Comparison of ENCODE assay signal across 9 cellular contexts in genomic region chr5:141513021-141513626, GRCh38. TPM values are rescaled to one million over a fixed set of nuclear protein-coding genes. Genes with fewer than 3 reads are reported as not detected.
DNase-seq lines count a peak whose midpoint lies in the region; ATAC-seq, FAIRE-seq and TF ChIP-seq lines count a peak whose summit lies in the region.
"Had no signal": no experiment of that assay in that cellular context is flagged by ENCODE, and none has a peak within 500 bp of the region (broad histone marks: within the 10 kb centered on the region; RNA-seq: fewer than 3 reads in every experiment).

No MANE protein-coding gene starts in this region.

- H3K9me3 Mint-ChIP-seq in WTC11: no peaks in the 10 kb centered on the region
- peaks cover 0 to 3% of the 10 kb centered on the region in 2 donors for H3K9me3 Mint-ChIP-seq in stimulated activated naive B cell treated with anti-CD40 and anti-IgM and Interleukin-4, amounts not matched to agents 10 μg/mL and 1 μg/mL and 100 μg/mL, for 72 hours

- H3K4me1 ChIP-seq in right lobe of liver: peaks cover 0 to 11% (median 0%) of the 10 kb centered on the region in 4 donors

- no peak for DNase-seq in HTR-8/SVneo (ENCODE audit: insufficient read length, low spot score)
- DNase-seq in WTC11 (ENCODE audit: low spot score): peak; percentile 51
- DNase-seq in dermis blood vessel endothelial cell: peak; percentile 49
- peak in 1 of 3 donors; percentile 52 for DNase-seq in right lobe of liver
- no peak for DNase-seq in stimulated activated naive B cell treated with anti-CD40 and anti-IgM and Interleukin-4, amounts not matched to agents 10 μg/mL and 1 μg/mL and 100 μg/mL, for 72 hours
- DNase-seq in GOT3 (lab: John Stamatoyannopoulos, UW): no peak
- DNase-seq in NOMO-1 (lab: John Stamatoyannopoulos, UW; ENCODE audit: unreplicated experiment in 2 of 2): no peak

- no peaks in the 10 kb centered on the region for H3K27me3 ChIP-seq in right lobe of liver

- H3K9me3 ChIP-seq in right lobe of liver: no peaks in the 10 kb centered on the region

- H3K27ac Mint-ChIP-seq in WTC11: peak overlapping the region; percentile 94
- H3K27ac Mint-ChIP-seq in stimulated activated naive B cell treated with anti-CD40 and anti-IgM and Interleukin-4, amounts not matched to agents 10 μg/mL and 1 μg/mL and 100 μg/mL, for 72 hours: peak overlapping the region; percentile 87

- H3K4me3 ChIP-seq in right lobe of liver: peak overlapping the region; percentile 31 to 45 (median 38)

- peak overlapping the region; percentile 40 to 87 (median 69) for H3K27ac ChIP-seq in right lobe of liver

- peak; percentile 74 for FAIRE-seq in HTR-8/SVneo (lab: Jason Lieb, UNC)

- POLR2A ChIA-PET in WTC11 (lab: Charles Lee): interaction anchor here (0.7 to 2.5 kb wide), 15 partner anchors 9 to 205 kb away, joined by 3 to 10 read pairs (median 4); partner anchors contain the start of genes PCDHGA10, PCDHGA11, PCDHGA12 and PCDHGC3

- peaks cover 54% of the 10 kb centered on the region for H3K4me1 Mint-ChIP-seq in WTC11
- peaks cover 53 to 71% of the 10 kb centered on the region in 2 donors for H3K4me1 Mint-ChIP-seq in stimulated activated naive B cell treated with anti-CD40 and anti-IgM and Interleukin-4, amounts not matched to agents 10 μg/mL and 1 μg/mL and 100 μg/mL, for 72 hours

- H3K36me3 ChIP-seq in right lobe of liver: peaks cover 0 to 15% (median 7%) of the 10 kb centered on the region in 4 donors

- peaks cover 24% of the 10 kb centered on the region for H3K36me3 Mint-ChIP-seq in WTC11
- peaks cover 33 to 55% of the 10 kb centered on the region in 2 donors for H3K36me3 Mint-ChIP-seq in stimulated activated naive B cell treated with anti-CD40 and anti-IgM and Interleukin-4, amounts not matched to agents 10 μg/mL and 1 μg/mL and 100 μg/mL, for 72 hours

- no peaks in the 10 kb centered on the region for H3K27me3 Mint-ChIP-seq in WTC11 (ENCODE audit: low read depth)
- H3K27me3 Mint-ChIP-seq in stimulated activated naive B cell treated with anti-CD40 and anti-IgM and Interleukin-4, amounts not matched to agents 10 μg/mL and 1 μg/mL and 100 μg/mL, for 72 hours: no peaks in the 10 kb centered on the region

- intact Hi-C loops in right lobe of liver (cut with DNase I): no loop called here

- peak overlapping the region; percentile 87 for H3K4me3 Mint-ChIP-seq in WTC11
- H3K4me3 Mint-ChIP-seq in stimulated activated naive B cell treated with anti-CD40 and anti-IgM and Interleukin-4, amounts not matched to agents 10 μg/mL and 1 μg/mL and 100 μg/mL, for 72 hours: peak overlapping the region; percentile 76 to 77

- TF ChIP-seq POLR2A in right lobe of liver (IDR thresholded peaks at IDR 0.05): no peak

- ATAC-seq in WTC11 (no peak), right lobe of liver (peak; percentile 37 to 47 (median 42)), HG03469 (IDR thresholded peaks at IDR 0.05; ENCODE audit: unreplicated experiment) (no peak)
- ATAC-seq in stimulated activated naive B cell treated with anti-CD40 and anti-IgM and Interleukin-4, amounts not matched to agents 10 μg/mL and 1 μg/mL and 100 μg/mL, for 72 hours (replicated peaks): peak; percentile 16 to 42

- 15% methylated on average over 18 of the region's 39 CpGs for WGBS in right lobe of liver (ENCODE audit: insufficient coverage, low coverage, low lambda C conversion rate, missing lambda C conversion rate)

- CTCF ChIA-PET in WTC11 (lab: Charles Lee): interaction anchor here (0.6 to 10.5 kb wide), 46 partner anchors 8 to 1392 kb away, joined by 3 to 131 read pairs (median 6); partner anchors contain the start of genes DIAPH1, PCDHB10, PCDHB14 and PCDHB15

- TF ChIP-seq CTCF in WTC11 (IDR thresholded peaks at IDR 0.05): no peak
- no peak for TF ChIP-seq CTCF in right lobe of liver (IDR thresholded peaks at IDR 0.05)

TF ChIP-seq in WTC11, 78 proteins besides CTCF, POLR2A, EP300 and RAD21:
- no peak for TF ChIP-seq HMGXB4 (CRISPR knock-in tag; IDR thresholded peaks at IDR 0.05)
- peak; percentile 68; the same call in 1 of the 2 replicates for TF ChIP-seq TP53 (CRISPR knock-in tag; IDR thresholded peaks at IDR 0.05)
- TF ChIP-seq FOXP4 (CRISPR knock-in tag; IDR thresholded peaks at IDR 0.05): 0 out of 2 replicates have a peak, but pooled peaks have one; percentile 5
- 0 out of 2 replicates have a peak, but pooled peaks have one; percentile 2 for TF ChIP-seq SP1 (CRISPR knock-in tag; conservative IDR thresholded peaks at IDR 0.05)
- 0 out of 2 replicates have a peak, but pooled peaks have one; percentile 0 for TF ChIP-seq FOXK1 (CRISPR knock-in tag; IDR thresholded peaks at IDR 0.05)

RNA-seq across cellular contexts. Expression of gene PCDHGC5, which starts 24.2 kb away (rescaled TPM):
- total RNA-seq in WTC11 (2021) (1.1 to 1.5 TPM (median 1.1 TPM) in 3 replicates), dermis blood vessel endothelial cell (0.56 and 1.5 TPM in 2 replicates), right lobe of liver (under 1 TPM; 0.24 to 0.37 (median 0.32) TPM)
- total RNA-seq: T-helper 2 cell treated with Interferon-gamma antibody and Interleukin-4, amounts not matched to agents 100 ng/mL and 5 ng/mL, for 36 hours had no signal

RNA-seq across cellular contexts. Expression of gene PCDHGC4, which starts 28.3 kb away (rescaled TPM):
- total RNA-seq in WTC11 (2021): 4.5 to 6.1 TPM (median 5.1 TPM) in 3 replicates
- 1.2 and 1.5 TPM in 2 replicates for total RNA-seq in dermis blood vessel endothelial cell
- 10 to 100 TPM in 1 of 6 experiments, under 1 TPM in 5; 0.20 to 10.7 (median 0.34) TPM for total RNA-seq in right lobe of liver

RNA-seq across cellular contexts. Expression of gene PCDHGC3, which starts 37.4 kb away (rescaled TPM):
- total RNA-seq in WTC11 (2021) (28.1 to 29.4 TPM (median 29.1 TPM) in 3 replicates), dermis blood vessel endothelial cell (19.4 and 25.1 TPM in 2 replicates), right lobe of liver (10 to 100 TPM in 1 of 6 experiments, 1 to 10 TPM in 5; 6.1 to 10.6 (median 7.6) TPM)

Comparison
In these comparisons a context has a peak if more than half of its experiments do, and no peak if none do; other contexts are left out.
1. DNase-seq: peak in WTC11 (single experiment) and dermis blood vessel endothelial cell (single experiment); none in HTR-8/SVneo (single experiment), stimulated activated naive B cell treated with anti-CD40 and anti-IgM and Interleukin-4, amounts not matched to agents 10 μg/mL and 1 μg/mL and 100 μg/mL, for 72 hours (single experiment), GOT3 (single experiment) and NOMO-1 (0 of 2).
2. ATAC-seq: peak in right lobe of liver (4 of 4) and stimulated activated naive B cell treated with anti-CD40 and anti-IgM and Interleukin-4, amounts not matched to agents 10 μg/mL and 1 μg/mL and 100 μg/mL, for 72 hours (2 of 2); none in WTC11 (single experiment) and HG03469 (single experiment).